9 cellular contexts compared by ENCODE assay signal in genomic region chr12:82627799-82628198, GRCh38. TPM values are rescaled to one million over a fixed set of nuclear protein-coding genes. Genes with fewer than 3 reads are reported as not detected.
DNase-seq lines count a peak whose midpoint lies in the region; ATAC-seq, FAIRE-seq and TF ChIP-seq lines count a peak whose summit lies in the region.
"Had no signal": no experiment of that assay in that cellular context is flagged by ENCODE, and none has a peak within 500 bp of the region (broad histone marks: within the 10 kb centered on the region; RNA-seq: fewer than 3 reads in every experiment).

No MANE protein-coding gene starts in this region.

- H3K79me2 ChIP-seq in keratinocyte (ENCODE audit: control insufficient read depth, insufficient read depth, low read length) = no peaks in the 10 kb centered on the region

- H3K9me1 ChIP-seq in keratinocyte (ENCODE audit: control insufficient read depth, extremely low read depth, insufficient read depth, low read length) = no peaks in the 10 kb centered on the region

- H3K4me3 Mint-ChIP-seq in activated CD4-positive, alpha-beta T cell treated with anti-CD3 and anti-CD28 coated beads for 36 hours = no peak overlapping the region
- H3K4me3 Mint-ChIP-seq in activated T-cell treated with anti-CD3 and anti-CD28 coated beads, Interleukin-2, amount 50 U/mL, for 24 hours = no peak overlapping the region
- H3K4me3 Mint-ChIP-seq: T-helper 1 cell treated with Interleukin-12 subunit alpha and Interleukin-12 subunit beta and Interleukin-4 antibody, amounts not matched to agents 30 μg/mL and 1 μg/mL, for 36 hours had no signal

- TF ChIP-seq CTCF in keratinocyte (optimal IDR thresholded peaks at IDR 0.05 in 1 of 3, IDR thresholded peaks at IDR 0.05 in 1 of 3, conservative IDR thresholded peaks at IDR 0.05 in 1 of 3; ENCODE audit: extremely low read depth in 1 of 3, insufficient read depth in 2 of 3, low read length in 3 of 3) = peak; percentile 43 to 46 (median 43)

- POLR2A ChIA-PET in activated CD4-positive, alpha-beta T cell treated with anti-CD3 and anti-CD28 coated beads for 36 hours (lab: Charles Lee) = no interaction called here

- no peaks in the 10 kb centered on the region for H3K36me3 ChIP-seq in keratinocyte (ENCODE audit: control insufficient read depth in 2 of 2, extremely low read depth in 1 of 2, insufficient read depth in 2 of 2, low read length in 2 of 2)

- no peak overlapping the region for H3K4me2 ChIP-seq in keratinocyte (ENCODE audit: control insufficient read depth, extremely low read depth, insufficient read depth, low read depth, low read length)

- FAIRE-seq in keratinocyte (lab: Jason Lieb, UNC) = peak; percentile 80

- no peak overlapping the region for H3K27ac Mint-ChIP-seq in activated CD4-positive, alpha-beta T cell treated with anti-CD3 and anti-CD28 coated beads for 36 hours
- H3K27ac Mint-ChIP-seq in activated T-cell treated with anti-CD3 and anti-CD28 coated beads, Interleukin-2, amount 50 U/mL, for 24 hours = no peak overlapping the region
- H3K27ac Mint-ChIP-seq: T-helper 1 cell treated with Interleukin-12 subunit alpha and Interleukin-12 subunit beta and Interleukin-4 antibody, amounts not matched to agents 30 μg/mL and 1 μg/mL, for 36 hours had no signal

- no peak overlapping the region for H3K27ac ChIP-seq in keratinocyte (ENCODE audit: control insufficient read depth, insufficient read depth, low read length)

- no peaks in the 10 kb centered on the region for H3K36me3 Mint-ChIP-seq in activated CD4-positive, alpha-beta T cell treated with anti-CD3 and anti-CD28 coated beads for 36 hours (ENCODE audit: low read depth)
- H3K36me3 Mint-ChIP-seq in activated T-cell treated with anti-CD3 and anti-CD28 coated beads, Interleukin-2, amount 50 U/mL, for 24 hours (ENCODE audit: low read depth) = no peaks in the 10 kb centered on the region

- no peaks in the 10 kb centered on the region for H4K20me1 ChIP-seq in keratinocyte (ENCODE audit: control insufficient read depth, extremely low read depth, insufficient read depth, low read length)

- dilution Hi-C loops in keratinocyte (cut with MboI; ENCODE audit: extremely low pct_ligation_motif_present, low sequenced_read_pairs) = no loop called here

- CTCF ChIA-PET in activated CD4-positive, alpha-beta T cell treated with anti-CD3 and anti-CD28 coated beads for 36 hours (lab: Charles Lee) = interaction anchor here (0.9 kb wide), 1 partner anchor 1878 kb away, joined by 4 read pairs; no protein-coding TSS in a partner anchor

- no peak overlapping the region for H3K4me3 ChIP-seq in keratinocyte (ENCODE audit: control insufficient read depth in 2 of 3, extremely low read depth in 1 of 3, insufficient read depth in 2 of 3, low read depth in 1 of 3, low read length in 3 of 3)

- H3K9me3 Mint-ChIP-seq in activated CD4-positive, alpha-beta T cell treated with anti-CD3 and anti-CD28 coated beads for 36 hours (ENCODE audit: low read depth) = no peaks in the 10 kb centered on the region
- no peaks in the 10 kb centered on the region for H3K9me3 Mint-ChIP-seq in activated T-cell treated with anti-CD3 and anti-CD28 coated beads, Interleukin-2, amount 50 U/mL, for 24 hours
- H3K9me3 Mint-ChIP-seq: T-helper 1 cell treated with Interleukin-12 subunit alpha and Interleukin-12 subunit beta and Interleukin-4 antibody, amounts not matched to agents 30 μg/mL and 1 μg/mL, for 36 hours had no signal

- H3K9ac ChIP-seq in keratinocyte (ENCODE audit: control insufficient read depth, extremely low read depth, insufficient read depth, low read length) = no peak overlapping the region

- no peaks in the 10 kb centered on the region for H3K9me3 ChIP-seq in keratinocyte (ENCODE audit: control insufficient read depth, low read depth, low read length)

- no peaks in the 10 kb centered on the region for H3K27me3 ChIP-seq in keratinocyte (ENCODE audit: control insufficient read depth, extremely low read depth, insufficient read depth, low read length)

- intact Hi-C loops in activated CD4-positive, alpha-beta T cell treated with anti-CD3 and anti-CD28 coated beads for 36 hours (cut with DNase I, micrococcal nuclease) = no loop called here

- no peaks in the 10 kb centered on the region for H3K27me3 Mint-ChIP-seq in activated CD4-positive, alpha-beta T cell treated with anti-CD3 and anti-CD28 coated beads for 36 hours
- H3K27me3 Mint-ChIP-seq in activated T-cell treated with anti-CD3 and anti-CD28 coated beads, Interleukin-2, amount 50 U/mL, for 24 hours = no peaks in the 10 kb centered on the region

- ATAC-seq in GM18498 (IDR thresholded peaks at IDR 0.05; ENCODE audit: unreplicated experiment) = peak; percentile 60
- peak; percentile 55 for ATAC-seq in HG03045 (IDR thresholded peaks at IDR 0.05; ENCODE audit: unreplicated experiment)
- ATAC-seq in activated CD4-positive, alpha-beta T cell treated with anti-CD3 and anti-CD28 coated beads for 36 hours = no peak
- ATAC-seq in HG02571 (IDR thresholded peaks at IDR 0.05; ENCODE audit: unreplicated experiment) = no peak

- H2AFZ ChIP-seq in keratinocyte (ENCODE audit: control insufficient read depth, low read length) = no peak overlapping the region

- H3K4me1 Mint-ChIP-seq in activated CD4-positive, alpha-beta T cell treated with anti-CD3 and anti-CD28 coated beads for 36 hours = no peaks in the 10 kb centered on the region
- H3K4me1 Mint-ChIP-seq in activated T-cell treated with anti-CD3 and anti-CD28 coated beads, Interleukin-2, amount 50 U/mL, for 24 hours (ENCODE audit: low read depth) = no peaks in the 10 kb centered on the region

- no peaks in the 10 kb centered on the region for H3K4me1 ChIP-seq in keratinocyte (ENCODE audit: control insufficient read depth, extremely low read depth, insufficient read depth, low read length)

- peak; percentile 35 for DNase-seq in SHP77 treated with DMSO at 0.1 percent for 48 hours (lab: John Stamatoyannopoulos, UW)
- no peak for DNase-seq in keratinocyte (ENCODE audit: low read depth, low spot score)
- DNase-seq in activated CD4-positive, alpha-beta T cell treated with anti-CD3 and anti-CD28 coated beads for 36 hours = no peak
- DNase-seq in ecto neural progenitor cell (ENCODE audit: low spot score) = no peak
- no peak for DNase-seq in activated T-cell treated with anti-CD3 and anti-CD28 coated beads, Interleukin-2, amount 50 U/mL, for 24 hours

RNA-seq across cellular contexts. Expression of gene TMTC2, which starts 58.9 kb away (rescaled TPM):
- 3.4 to 3.8 TPM (median 3.7 TPM) in 3 replicates for polyA plus RNA-seq in keratinocyte
- 4.1 TPM for polyA plus RNA-seq in keratinocyte (2011; ENCODE audit: low read depth)
- polyA plus RNA-seq in keratinocyte (2011; cell fraction: cytosol; rRNA removed) = 1.2 and 2.3 TPM in 2 replicates
- 7.0 and 8.6 TPM in 2 replicates for polyA plus RNA-seq in keratinocyte (2011; cell fraction: nucleus; rRNA removed)
- 3.7 and 5.2 TPM in 2 replicates for polyA plus RNA-seq in keratinocyte (2012; ENCODE audit: low replicate concordance)
- 5.9 to 7.5 TPM (median 6.2 TPM) in 3 replicates for polyA minus RNA-seq in keratinocyte
- 3.3 TPM for polyA minus RNA-seq in keratinocyte (2011; cell fraction: cytosol; rRNA and poly(A)+ RNA removed)
- 10.9 and 17.8 TPM in 2 replicates for polyA minus RNA-seq in keratinocyte (2011; cell fraction: nucleus; rRNA and poly(A)+ RNA removed)
- total RNA-seq in activated CD4-positive, alpha-beta T cell treated with anti-CD3 and anti-CD28 coated beads for 36 hours = 1 to 10 TPM; 2.4 to 2.5 TPM

Comparison
In these comparisons a context has a peak if more than half of its experiments do, and no peak if none do; other contexts are left out.
1. ATAC-seq: peak in GM18498 (single experiment) and HG03045 (single experiment); none in activated CD4-positive, alpha-beta T cell treated with anti-CD3 and anti-CD28 coated beads for 36 hours (single experiment) and HG02571 (single experiment).